ENCODE assay signal across 12 cellular contexts in the genomic region with DNA sequence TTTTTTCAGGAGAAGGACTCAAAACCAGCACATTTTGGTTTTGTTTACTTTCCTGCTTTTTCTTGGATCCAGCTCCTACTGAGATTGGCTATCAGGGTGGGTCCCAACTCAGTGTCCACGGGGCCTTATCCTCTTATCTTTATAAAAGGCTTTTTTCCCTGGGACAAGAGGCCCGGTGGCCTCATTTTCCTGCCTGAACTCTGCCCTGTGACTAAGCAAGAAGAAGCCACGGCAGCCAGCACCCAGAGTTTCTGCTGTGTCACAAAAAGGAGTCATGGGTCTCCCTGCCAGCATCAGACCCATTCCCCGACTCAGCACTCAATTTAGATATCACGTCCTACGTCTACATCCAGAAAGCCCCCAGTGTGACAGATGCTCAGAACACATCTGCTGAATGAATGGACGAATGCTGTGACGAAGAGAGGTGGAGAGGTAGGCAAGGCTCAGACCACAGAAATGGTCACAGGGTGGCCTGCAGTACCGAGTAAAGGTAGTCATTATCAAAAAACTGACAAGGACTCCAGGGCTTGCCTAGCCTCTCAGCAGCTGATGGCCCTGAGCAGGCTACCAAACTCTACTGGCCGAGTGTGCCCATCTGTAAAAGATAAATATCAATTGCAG. TPM values are rescaled to one million over a fixed set of nuclear protein-coding genes. Genes with fewer than 3 reads are reported as not detected.
DNase-seq lines count a peak whose midpoint lies in the region; ATAC-seq lines count a peak whose summit lies in the region.
"Had no signal": no experiment of that assay in that cellular context is flagged by ENCODE, and none has a peak within 500 bp of the region (broad histone marks: within the 10 kb centered on the region; RNA-seq: fewer than 3 reads in every experiment).

No MANE protein-coding gene starts in this region.

- H3K4me3 ChIP-seq in trophoblast cell (ENCODE audit: low read depth, low read length) = no peak overlapping the region
- H3K4me3 ChIP-seq: SK-N-MC had no signal

- peaks cover 2 to 6% of the 10 kb centered on the region in 2 experiments for H3K36me3 ChIP-seq in trophoblast cell (ENCODE audit: control insufficient read depth in 1 of 2, insufficient read depth in 2 of 2, low read length in 2 of 2)

- no peaks in the 10 kb centered on the region for H3K9me3 ChIP-seq in trophoblast cell (ENCODE audit: insufficient read depth, low read depth, low read length)

- peaks cover 15 to 22% of the 10 kb centered on the region in 2 experiments for H3K4me1 ChIP-seq in trophoblast cell (ENCODE audit: control insufficient read depth in 1 of 2, insufficient read depth in 2 of 2, low read length in 2 of 2)

- H3K4ac ChIP-seq in trophoblast cell (ENCODE audit: low read depth, low read length) = no peak overlapping the region

- no peak overlapping the region for H3K18ac ChIP-seq in trophoblast cell (ENCODE audit: low read length)

- peaks cover 9% of the 10 kb centered on the region for H3K79me2 ChIP-seq in trophoblast cell (ENCODE audit: control insufficient read depth, insufficient read depth, low read length, poor library complexity)

- no peak overlapping the region for H3K9ac ChIP-seq in trophoblast cell (ENCODE audit: low read length)

- H4K12ac ChIP-seq in trophoblast cell (ENCODE audit: low read depth, low read length) = no peak overlapping the region

- no peak overlapping the region for H3K23ac ChIP-seq in trophoblast cell (ENCODE audit: low read length)

- H3K79me1 ChIP-seq in trophoblast cell (ENCODE audit: low read length) = peaks cover 6% of the 10 kb centered on the region

- peak overlapping the region; percentile 57 for H3K27ac ChIP-seq in trophoblast cell (ENCODE audit: low read depth, low read length)
- H3K27ac ChIP-seq: SK-N-MC had no signal

- whole genome bisulfite sequencing in trophoblast cell (ENCODE audit: extremely low coverage, insufficient coverage, insufficient read length) = no CpG with 5 or more reads among the region's 10 CpGs

- H4K91ac ChIP-seq in trophoblast cell (ENCODE audit: low read depth, low read length) = no peak overlapping the region

- H3K14ac ChIP-seq in trophoblast cell (ENCODE audit: low read length) = no peak overlapping the region

- H2BK120ac ChIP-seq in trophoblast cell (ENCODE audit: insufficient read depth, low read length, poor library complexity) = no peak overlapping the region

- H2BK5ac ChIP-seq in trophoblast cell (ENCODE audit: low read depth, low read length, poor library complexity) = no peak overlapping the region

- no peak overlapping the region for H2AFZ ChIP-seq in trophoblast cell (ENCODE audit: insufficient read depth, low read length, poor library complexity)

- H3K27me3 ChIP-seq in trophoblast cell (ENCODE audit: insufficient read depth, low read length) = no peaks in the 10 kb centered on the region

- no peak overlapping the region for H2AK5ac ChIP-seq in trophoblast cell (ENCODE audit: low read length)

- H3K4me2 ChIP-seq in trophoblast cell (ENCODE audit: low read length) = no peak overlapping the region

- ATAC-seq in GM19023 (IDR thresholded peaks at IDR 0.05; ENCODE audit: unreplicated experiment) = no peak

- peak overlapping the region; percentile 2 for H2BK12ac ChIP-seq in trophoblast cell (ENCODE audit: low read length)

- DNase-seq in EL (peak; percentile 69), RPMI7951 (ENCODE audit: low read depth) (peak; percentile 46), fibroblast of gingiva (ENCODE audit: low read depth) (peak; percentile 60), trophoblast cell (no peak), NCI-H446 treated with DMSO at 0.1 percent for 48 hours (lab: John Stamatoyannopoulos, UW) (no peak), HuH-7.5 (ENCODE audit: low spot score) (no peak)
- no peak for DNase-seq in activated CD4-positive, alpha-beta T cell treated with anti-CD3 and anti-CD28 coated beads, Interleukin-2, amount 50 U/mL, for 1 hour
- DNase-seq: activated effector memory CD4-positive, alpha-beta T cell treated with anti-CD3 and anti-CD28 coated beads, Interleukin-2, amount 50 U/mL, for 16 hours; DMS153; NCI-H1417 had no signal

- H4K8ac ChIP-seq in trophoblast cell (ENCODE audit: low read depth, low read length) = no peak overlapping the region

RNA-seq across cellular contexts. Expression of a gene that starts 16.7 kb away (rescaled TPM):
- total RNA-seq in RPMI7951 (2014; rRNA removed; shearing (Covaris generic)) = 9.0 and 10.3 TPM in 2 replicates
- 82.9 and 86.6 TPM in 2 replicates for polyA plus RNA-seq in trophoblast cell (2013)

Comparison
In these comparisons a context has a peak if more than half of its experiments do, and no peak if none do; other contexts are left out.
1. DNase-seq: peak in EL (single experiment), RPMI7951 (single experiment) and fibroblast of gingiva (single experiment); none in trophoblast cell (0 of 2), NCI-H446 treated with DMSO at 0.1 percent for 48 hours (single experiment), HuH-7.5 (single experiment) and activated CD4-positive, alpha-beta T cell treated with anti-CD3 and anti-CD28 coated beads, Interleukin-2, amount 50 U/mL, for 1 hour (single experiment).